Comparison of ENCODE assay signal across 17 cellular contexts in genomic region chr9:83280259-83280658, GRCh38.
A peak's percentile ranks its signal among the peaks of the same experiment; 100 is the strongest.
DNase-seq lines count a peak whose midpoint lies in the region; ATAC-seq, FAIRE-seq and TF ChIP-seq lines count a peak whose summit lies in the region.
"Had no signal": no experiment of that assay in that cellular context is flagged by ENCODE, and none has a peak within 500 bp of the region (broad histone marks: within the 10 kb centered on the region; RNA-seq: fewer than 3 reads in every experiment).

No MANE protein-coding gene starts in this region.

- no peak overlapping the region for H3K27ac Mint-ChIP-seq in CD8-positive, alpha-beta memory T cell
- H3K27ac Mint-ChIP-seq: activated CD4-positive, alpha-beta T cell treated with anti-CD3 and anti-CD28 coated beads for 36 hours; activated naive CD4-positive, alpha-beta T cell treated with anti-CD3 and anti-CD28 coated beads, Interleukin-2, amount 50 U/mL, for 72 hours; endodermal cell had no signal

- no peaks in the 10 kb centered on the region for H3K27me3 ChIP-seq in bronchial epithelial cell (ENCODE audit: control insufficient read depth, insufficient read depth, low read length)
- H3K27me3 ChIP-seq in CD8-positive, alpha-beta memory T cell (ENCODE audit: insufficient read depth, low read length, poor library complexity, severe bottlenecking): no peaks in the 10 kb centered on the region
- H3K27me3 ChIP-seq: vagina had no signal

- POLR2A ChIA-PET in CD8-positive, alpha-beta memory T cell (lab: Charles Lee): no interaction called here

- H3K27ac ChIP-seq in CD8-positive, alpha-beta memory T cell (ENCODE audit: low read depth, low read length): no peak overlapping the region
- H3K27ac ChIP-seq: C4-2B, vagina had no signal

- H3K4me3 Mint-ChIP-seq in CD8-positive, alpha-beta memory T cell: no peak overlapping the region
- H3K4me3 Mint-ChIP-seq: activated CD4-positive, alpha-beta T cell treated with anti-CD3 and anti-CD28 coated beads for 36 hours; endodermal cell; mesothelial cell of epicardium had no signal

- no peaks in the 10 kb centered on the region for H3K36me3 Mint-ChIP-seq in CD8-positive, alpha-beta memory T cell
- H3K36me3 Mint-ChIP-seq: activated naive CD4-positive, alpha-beta T cell treated with anti-CD3 and anti-CD28 coated beads, Interleukin-2, amount 50 U/mL, for 72 hours; mesothelial cell of epicardium had no signal

- no peak for FAIRE-seq in bronchial epithelial cell (lab: Jason Lieb, UNC)
- FAIRE-seq: keratinocyte had no signal

- no peaks in the 10 kb centered on the region for H3K27me3 Mint-ChIP-seq in CD8-positive, alpha-beta memory T cell
- H3K27me3 Mint-ChIP-seq: activated CD4-positive, alpha-beta T cell treated with anti-CD3 and anti-CD28 coated beads for 36 hours had no signal

- ATAC-seq in GM21423 (IDR thresholded peaks at IDR 0.05; ENCODE audit: unreplicated experiment) (no peak), GM19324 (IDR thresholded peaks at IDR 0.05; ENCODE audit: low FRiP score, unreplicated experiment) (no peak)
- ATAC-seq: activated CD4-positive, alpha-beta T cell treated with anti-CD3 and anti-CD28 coated beads for 36 hours; stimulated activated naive CD8-positive, alpha-beta T cell treated with anti-CD3 and anti-CD28 coated beads, Interleukin-15, Interleukin-2, amounts not matched to agents 100 U/mL and 50 U/mL, for 24 hours had no signal

- no peak for TF ChIP-seq CTCF in bronchial epithelial cell (IDR thresholded peaks at IDR 0.05; ENCODE audit: insufficient read depth, low read length, severe bottlenecking)

- H3K9me3 ChIP-seq in CD8-positive, alpha-beta memory T cell (ENCODE audit: low read length): no peaks in the 10 kb centered on the region
- H3K9me3 ChIP-seq: vagina had no signal

- H3K4me1 Mint-ChIP-seq in CD8-positive, alpha-beta memory T cell: no peaks in the 10 kb centered on the region
- H3K4me1 Mint-ChIP-seq: activated CD4-positive, alpha-beta T cell treated with anti-CD3 and anti-CD28 coated beads for 36 hours had no signal

- no peaks in the 10 kb centered on the region for H3K4me1 ChIP-seq in CD8-positive, alpha-beta memory T cell (ENCODE audit: insufficient read depth, low read length)

- no peak overlapping the region for H3K4me3 ChIP-seq in bronchial epithelial cell (ENCODE audit: low read depth, low read length)
- no peak overlapping the region for H3K4me3 ChIP-seq in CD8-positive, alpha-beta memory T cell (ENCODE audit: low read length)
- H3K4me3 ChIP-seq: vagina had no signal

- peaks cover 0 to 5% (median 0%) of the 10 kb centered on the region in 5 donors for H3K9me3 Mint-ChIP-seq in CD8-positive, alpha-beta memory T cell
- H3K9me3 Mint-ChIP-seq: activated naive CD4-positive, alpha-beta T cell treated with anti-CD3 and anti-CD28 coated beads, Interleukin-2, amount 50 U/mL, for 72 hours; endodermal cell; mesothelial cell of epicardium had no signal

- DNase-seq in ELR (ENCODE audit: low read depth): peak; percentile 58
- peak; percentile 68 for DNase-seq in LHCN-M2 (ENCODE audit: low read depth)
- peak; percentile 69 for DNase-seq in bronchial epithelial cell (ENCODE audit: low read depth)
- DNase-seq in renal cortical epithelial cell (ENCODE audit: low read depth): peak; percentile 76
- DNase-seq in CD8-positive, alpha-beta memory T cell: no peak
- DNase-seq: activated CD4-positive, alpha-beta T cell treated with anti-CD3 and anti-CD28 coated beads for 36 hours; central memory CD4-positive, alpha-beta T cell; endodermal cell; RPMI8226; stimulated activated naive CD8-positive, alpha-beta T cell treated with anti-CD3 and anti-CD28 coated beads, Interleukin-15, Interleukin-2, amounts not matched to agents 100 U/mL and 50 U/mL, for 24 hours had no signal

- no peaks in the 10 kb centered on the region for H3K36me3 ChIP-seq in bronchial epithelial cell (ENCODE audit: control insufficient read depth, insufficient read depth, low read length)
- H3K36me3 ChIP-seq in CD8-positive, alpha-beta memory T cell (ENCODE audit: insufficient read depth, low read length): no peaks in the 10 kb centered on the region
- H3K36me3 ChIP-seq: vagina had no signal

- CTCF ChIA-PET in CD8-positive, alpha-beta memory T cell (lab: Charles Lee): no interaction called here

Comparison
In these comparisons a context has a peak if more than half of its experiments do, and no peak if none do; other contexts are left out.
1. DNase-seq: peak in ELR (single experiment), LHCN-M2 (single experiment), bronchial epithelial cell (single experiment) and renal cortical epithelial cell (single experiment); none in CD8-positive, alpha-beta memory T cell (0 of 5).